In the genomic region with DNA sequence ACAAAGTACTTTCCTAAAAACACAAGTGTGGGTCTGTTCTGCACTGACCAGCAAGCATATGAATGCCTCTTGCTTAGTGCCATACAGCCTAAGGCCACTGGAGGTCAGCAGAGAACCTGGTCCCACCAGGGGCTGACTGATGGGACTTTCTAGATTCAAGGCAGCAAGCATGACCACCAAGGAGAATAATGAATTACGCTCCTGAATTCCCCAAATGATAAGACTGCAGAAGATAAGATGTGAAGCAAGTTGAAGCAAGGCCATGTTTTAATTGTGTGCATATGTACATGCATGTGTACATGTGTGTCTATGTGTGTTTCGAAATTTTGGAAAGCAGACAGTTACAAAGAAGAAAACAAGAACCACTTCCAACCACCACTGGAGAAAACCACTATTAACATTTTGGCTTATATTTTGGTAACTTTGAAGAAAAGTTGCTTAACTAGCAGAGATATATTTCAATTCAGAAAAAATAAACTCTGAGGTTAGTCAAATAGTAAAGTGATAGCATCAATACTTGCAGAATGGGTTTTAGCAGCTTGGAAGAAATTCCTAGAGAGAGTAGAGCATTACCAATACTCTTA, we compare ENCODE assay signal across 8 cellular contexts.
DNase-seq lines count a peak whose midpoint lies in the region; ATAC-seq, FAIRE-seq and TF ChIP-seq lines count a peak whose summit lies in the region.

No MANE protein-coding gene starts in this region.

- DNase-seq in ELR (ENCODE audit: low read depth) (peak; percentile 76), RWPE1 (ENCODE audit: low spot score) (peak; percentile 84), frontal cortex (ENCODE audit: low spot score in 2 of 2) (peak; percentile 9 to 42), pancreas (peak; percentile 42 to 79 (median 68)), type B pancreatic cell (ENCODE audit: extremely low spot score, unreplicated experiment) (peak; percentile 73)
- DNase-seq in Jurkat, Clone E6-1 (ENCODE audit: low read depth, low spot score), result peak; percentile 46
- peak; percentile 42 for DNase-seq in activated effector memory CD4-positive, alpha-beta T cell treated with Interleukin-2 at 50 U/mL for 16 hours

- H3K4me1 ChIP-seq in pancreas, result no peaks in the 10 kb centered on the region

- POLR2A ChIA-PET in RWPE1 (lab: Yijun Ruan, JAX; ENCODE audit: low non-redundant PET), result no interaction called here

- intact Hi-C loops in pancreas (cut with DNase I), result loop anchor here in 1 of 3 donors (10.0 kb wide), 1 partner anchor 187 kb away; no protein-coding TSS in a partner anchor

- H3K4me3 ChIP-seq in Jurkat, Clone E6-1 (ENCODE audit: low read length), result no peak overlapping the region
- no peak overlapping the region for H3K4me3 ChIP-seq in pancreas

- CTCF ChIA-PET in RWPE1 (lab: Yijun Ruan, JAX), result interaction anchor here (0.6 to 0.9 kb wide), 5 partner anchors 12 to 212 kb away, joined by 3 to 5 read pairs (median 3); no protein-coding TSS in a partner anchor

- no peak overlapping the region for H3K4me3 Mint-ChIP-seq in type B pancreatic cell

- H3K36me3 ChIP-seq in pancreas, result peaks cover 0 to 3% (median 0%) of the 10 kb centered on the region in 3 donors

- FAIRE-seq in frontal cortex (lab: Jason Lieb, UNC) (no peak), pancreas (lab: Jason Lieb, UNC) (no peak)

- H3K9me3 Mint-ChIP-seq in type B pancreatic cell, result no peaks in the 10 kb centered on the region

- whole genome bisulfite sequencing in pancreas, 2 donors, result 53 to 55% methylated on average over 2 of the region's 2 CpGs

- peaks cover 14% of the 10 kb centered on the region for H3K36me3 Mint-ChIP-seq in type B pancreatic cell

- no peaks in the 10 kb centered on the region for H3K27me3 ChIP-seq in pancreas

- H3K27me3 Mint-ChIP-seq in type B pancreatic cell, result no peaks in the 10 kb centered on the region

- TF ChIP-seq CTCF in RWPE1 (conservative IDR thresholded peaks at IDR 0.05; ENCODE audit: low read depth) (peak; percentile 100), pancreas (IDR thresholded peaks at IDR 0.05) (peak; percentile 72 to 92 (median 87)), type B pancreatic cell (conservative IDR thresholded peaks at IDR 0.05) (peak; percentile 89)

- H3K27ac ChIP-seq in RWPE1, result no peak overlapping the region
- H3K27ac ChIP-seq in pancreas, result no peak overlapping the region

- no peaks in the 10 kb centered on the region for H3K9me3 ChIP-seq in pancreas

- ATAC-seq in GM21717 (IDR thresholded peaks at IDR 0.05; ENCODE audit: unreplicated experiment) (peak; percentile 85), pancreas (peak; percentile 87 to 100 (median 98))

- peaks cover 4% of the 10 kb centered on the region for H3K4me1 Mint-ChIP-seq in type B pancreatic cell (ENCODE audit: unreplicated experiment)

- H3K27ac Mint-ChIP-seq in type B pancreatic cell, result no peak overlapping the region

Comparison
In these comparisons a context has a peak if more than half of its experiments do, and no peak if none do; other contexts are left out.
1. DNase-seq: peak in every context shown above with its lines; median percentile 84 in RWPE1; 76 in ELR; 73 in type B pancreatic cell; 68 in pancreas; 46 in Jurkat, Clone E6-1; 42 in activated effector memory CD4-positive, alpha-beta T cell treated with Interleukin-2 at 50 U/mL for 16 hours; 26 in frontal cortex.